29 cellular contexts compared by ENCODE assay signal in genomic region chr1:209624516-209625204, GRCh38. TPM values are rescaled to one million over a fixed set of nuclear protein-coding genes. Genes with fewer than 3 reads are reported as not detected.
DNase-seq lines count a peak whose midpoint lies in the region; FAIRE-seq and TF ChIP-seq lines count a peak whose summit lies in the region.
"Had no signal": no experiment of that assay in that cellular context is flagged by ENCODE, and none has a peak within 500 bp of the region (broad histone marks: within the 10 kb centered on the region; RNA-seq: fewer than 3 reads in every experiment).

No MANE protein-coding gene starts in this region.

- no peak for TF ChIP-seq CTCF in A673 (conservative IDR thresholded peaks at IDR 0.05; ENCODE audit: low read depth, low read length)
- no peak for TF ChIP-seq CTCF in HEK293 (tag by site-specific recombination; IDR thresholded peaks at IDR 0.05)
- TF ChIP-seq CTCF in astrocyte (IDR thresholded peaks at IDR 0.05; ENCODE audit: insufficient read depth, low read depth, low read length) = no peak
- no peak for TF ChIP-seq CTCF in neural progenitor cell (IDR thresholded peaks at IDR 0.05)
- TF ChIP-seq CTCF in RWPE1 (conservative IDR thresholded peaks at IDR 0.05; ENCODE audit: low read depth) = no peak

- peak overlapping the region; percentile 50 for H3K4me2 ChIP-seq in astrocyte (ENCODE audit: low read length)
- no peak overlapping the region for H3K4me2 ChIP-seq in neural progenitor cell

- H3K27ac ChIP-seq in A673 (ENCODE audit: low read depth, low read length, poor library complexity, severe bottlenecking) (peak overlapping the region; percentile 90), HEK293 (ENCODE audit: extremely low read depth, low read depth, low read length) (no peak overlapping the region), astrocyte (ENCODE audit: low read depth, low read length) (no peak overlapping the region), neural progenitor cell (no peak overlapping the region), RWPE1 (no peak overlapping the region)
- H3K27ac ChIP-seq: body of pancreas, HL-60 had no signal

- H3K36me3 ChIP-seq in A673 (ENCODE audit: insufficient read depth, low read length, poor library complexity, severe bottlenecking) = no peaks in the 10 kb centered on the region
- H3K36me3 ChIP-seq in HEK293 (ENCODE audit: control insufficient read depth in 2 of 2, insufficient read depth in 1 of 2, low read length in 2 of 2) = no peaks in the 10 kb centered on the region
- H3K36me3 ChIP-seq in astrocyte (ENCODE audit: insufficient read depth, low read length) = no peaks in the 10 kb centered on the region
- H3K36me3 ChIP-seq in neural progenitor cell = no peaks in the 10 kb centered on the region
- H3K36me3 ChIP-seq: gastroesophageal sphincter had no signal

- H3K9me3 Mint-ChIP-seq in astrocyte (ENCODE audit: unreplicated experiment) (no peaks in the 10 kb centered on the region), neural progenitor cell (no peaks in the 10 kb centered on the region)
- H3K9me3 Mint-ChIP-seq: activated T-cell treated with anti-CD3 and anti-CD28 coated beads, Interleukin-2, amount 50 U/mL, for 24 hours; memory B cell; stimulated activated naive B cell treated with anti-CD40 and anti-IgM and Interleukin-4, amounts not matched to agents 10 μg/mL and 1 μg/mL and 100 μg/mL, for 72 hours; type B pancreatic cell had no signal

- H2AFZ ChIP-seq in astrocyte (ENCODE audit: low read depth, low read length) (no peak overlapping the region), neural progenitor cell (replicated peaks) (no peak overlapping the region)

- intact Hi-C loops in A673 (cut with micrococcal nuclease; ENCODE audit: unreplicated experiment) = loop anchor here (1.0 to 5.0 kb wide), 2 partner anchors 69 to 283 kb away; no protein-coding TSS in a partner anchor

- H3K27me3 ChIP-seq in A673 (replicated peaks; ENCODE audit: insufficient read depth, low read depth, low read length, poor library complexity) (no peaks in the 10 kb centered on the region), astrocyte (ENCODE audit: insufficient read depth, low read length) (no peaks in the 10 kb centered on the region), neural progenitor cell (no peaks in the 10 kb centered on the region)
- H3K27me3 ChIP-seq: body of pancreas, gastroesophageal sphincter had no signal

- H3K27ac Mint-ChIP-seq in astrocyte (ENCODE audit: unreplicated experiment) (no peak overlapping the region), neural progenitor cell (peak overlapping the region; percentile 35)
- H3K27ac Mint-ChIP-seq: activated T-cell treated with anti-CD3 and anti-CD28 coated beads, Interleukin-2, amount 50 U/mL, for 24 hours; memory B cell; stimulated activated naive B cell treated with anti-CD40 and anti-IgM and Interleukin-4, amounts not matched to agents 10 μg/mL and 1 μg/mL and 100 μg/mL, for 72 hours; type B pancreatic cell had no signal

- H3K4me1 ChIP-seq in A673 (ENCODE audit: insufficient read depth, low read length, poor library complexity, severe bottlenecking) = peaks cover 79% of the 10 kb centered on the region
- H3K4me1 ChIP-seq in HEK293 (ENCODE audit: control insufficient read depth, insufficient read depth, low read length) = no peaks in the 10 kb centered on the region
- peaks cover 15% of the 10 kb centered on the region for H3K4me1 ChIP-seq in astrocyte (ENCODE audit: insufficient read depth, low read length)
- no peaks in the 10 kb centered on the region for H3K4me1 ChIP-seq in neural progenitor cell

- no peak for FAIRE-seq in astrocyte (lab: Jason Lieb, UNC)
- FAIRE-seq: small intestine had no signal

- CTCF ChIA-PET in A673 (lab: Charles Lee) = interaction anchor here (0.6 to 1.5 kb wide), 3 partner anchors 27 to 55 kb away, joined by 3 to 4 read pairs (median 3); no protein-coding TSS in a partner anchor
- CTCF ChIA-PET in HEK293 (lab: Yijun Ruan, JAX) = interaction anchor here (0.6 to 1.2 kb wide), 9 partner anchors 9 to 125 kb away, joined by 3 to 5 read pairs (median 3); no protein-coding TSS in a partner anchor
- CTCF ChIA-PET in RWPE1 (lab: Yijun Ruan, JAX) = no interaction called here

- H3K4me1 Mint-ChIP-seq in astrocyte (ENCODE audit: low read depth, unreplicated experiment) (peaks cover 31% of the 10 kb centered on the region), neural progenitor cell (peaks cover 43% of the 10 kb centered on the region)

- H3K9me3 ChIP-seq in A673 (ENCODE audit: low read depth, low read length, poor library complexity, severe bottlenecking) = no peaks in the 10 kb centered on the region
- no peaks in the 10 kb centered on the region for H3K9me3 ChIP-seq in HEK293 (ENCODE audit: control insufficient read depth, insufficient read depth, low read depth, low read length)
- no peaks in the 10 kb centered on the region for H3K9me3 ChIP-seq in astrocyte (ENCODE audit: insufficient read depth, low read depth, low read length)
- H3K9me3 ChIP-seq in neural progenitor cell (ENCODE audit: low read depth) = no peaks in the 10 kb centered on the region
- H3K9me3 ChIP-seq: body of pancreas, gastroesophageal sphincter had no signal

- H3K4me3 ChIP-seq in A673 (ENCODE audit: low read depth, low read length, poor library complexity, severe bottlenecking) = no peak overlapping the region
- no peak overlapping the region for H3K4me3 ChIP-seq in HEK293 (ENCODE audit: low read depth, low read length)
- no peak overlapping the region for H3K4me3 ChIP-seq in astrocyte (ENCODE audit: insufficient read depth, low read depth, low read length)
- no peak overlapping the region for H3K4me3 ChIP-seq in neural progenitor cell
- H3K4me3 ChIP-seq: body of pancreas, gastroesophageal sphincter had no signal

- H3K27me3 Mint-ChIP-seq in astrocyte (ENCODE audit: low read depth, unreplicated experiment) = peaks cover 32% of the 10 kb centered on the region
- H3K27me3 Mint-ChIP-seq in neural progenitor cell (ENCODE audit: insufficient read depth, low read depth) = peaks cover 10% of the 10 kb centered on the region
- H3K27me3 Mint-ChIP-seq: activated T-cell treated with anti-CD3 and anti-CD28 coated beads, Interleukin-2, amount 50 U/mL, for 24 hours had no signal

- no peaks in the 10 kb centered on the region for H3K79me2 ChIP-seq in astrocyte (ENCODE audit: insufficient read depth, low read length)
- no peaks in the 10 kb centered on the region for H3K79me2 ChIP-seq in neural progenitor cell (ENCODE audit: low read depth)

- POLR2A ChIA-PET in A673 (lab: Charles Lee; ENCODE audit: low non-redundant PET) (interaction anchor here (0.6 kb wide), 2 partner anchors 128 to 285 kb away, joined by 3 read pairs; no protein-coding TSS in a partner anchor), HEK293 (lab: Yijun Ruan, JAX) (no interaction called here), RWPE1 (lab: Yijun Ruan, JAX; ENCODE audit: low non-redundant PET) (no interaction called here)

- H3K9ac ChIP-seq in astrocyte (ENCODE audit: low read length) = no peak overlapping the region
- H3K9ac ChIP-seq in neural progenitor cell = no peak overlapping the region

- H3K36me3 Mint-ChIP-seq in astrocyte (ENCODE audit: low read depth, unreplicated experiment) (peaks cover 4% of the 10 kb centered on the region), neural progenitor cell (no peaks in the 10 kb centered on the region)
- H3K36me3 Mint-ChIP-seq: memory B cell; stimulated activated naive B cell treated with anti-CD40 and anti-IgM and Interleukin-4, amounts not matched to agents 10 μg/mL and 1 μg/mL and 100 μg/mL, for 72 hours; type B pancreatic cell had no signal

- no peaks in the 10 kb centered on the region for H3F3A ChIP-seq in neural progenitor cell (ENCODE audit: low read depth)

- BruUV-seq in A673 (replicated peaks; lab: Mats Ljungman, UMichigan) = no TSS peak

- DNase-seq in A673 (ENCODE audit: low spot score) (peak; percentile 89), astrocyte (ENCODE audit: low read depth) (no peak), neural progenitor cell (ENCODE audit: low spot score) (no peak), HPDE6-E6E7 (ENCODE audit: extremely low spot score) (no peak), RWPE1 (ENCODE audit: low spot score) (no peak), NCI-H2171 treated with DMSO at 0.1 percent for 48 hours (lab: John Stamatoyannopoulos, UW) (no peak), NCI-H748 treated with DMSO at 0.1 percent for 48 hours (lab: John Stamatoyannopoulos, UW) (no peak)
- DNase-seq: activated CD4-positive, CD25-positive, alpha-beta regulatory T cell; activated gamma-delta T cell; activated T-cell treated with anti-CD3 and anti-CD28 coated beads, Interleukin-2, amount 50 U/mL, for 24 hours; body of pancreas; DMS153; hippocampal formation; Karpas-422; left colon; NCI-H2107; NCI-H446; small intestine; stimulated activated naive B cell treated with anti-CD40 and anti-IgM and Interleukin-4, amounts not matched to agents 10 μg/mL and 1 μg/mL and 100 μg/mL, for 72 hours had no signal

- no peak overlapping the region for H3K4me3 Mint-ChIP-seq in astrocyte (ENCODE audit: unreplicated experiment)
- H3K4me3 Mint-ChIP-seq in neural progenitor cell = no peak overlapping the region
- H3K4me3 Mint-ChIP-seq: activated T-cell treated with anti-CD3 and anti-CD28 coated beads, Interleukin-2, amount 50 U/mL, for 24 hours; memory B cell; stimulated activated naive B cell treated with anti-CD40 and anti-IgM and Interleukin-4, amounts not matched to agents 10 μg/mL and 1 μg/mL and 100 μg/mL, for 72 hours; type B pancreatic cell had no signal

- no peaks in the 10 kb centered on the region for H4K20me1 ChIP-seq in astrocyte (ENCODE audit: insufficient read depth, low read length)
- H4K20me1 ChIP-seq in neural progenitor cell (ENCODE audit: low read depth) = no peaks in the 10 kb centered on the region

TF ChIP-seq in HEK293, 187 proteins besides CTCF, POLR2A, EP300 and RAD21 (continues in another document):
- no peak for TF ChIP-seq ZNF16 (tag by site-specific recombination; IDR thresholded peaks at IDR 0.05; ENCODE audit: low read depth)
- TF ChIP-seq ZNF449 (tag by site-specific recombination; IDR thresholded peaks at IDR 0.05) = no peak

RNA-seq across cellular contexts. Expression of gene LAMB3, which starts 27.6 kb away (rescaled TPM):
- 8.1 and 12.7 TPM in 2 replicates for total RNA-seq in A673 (2021)
- 4.2 and 6.1 TPM in 2 replicates for total RNA-seq in astrocyte
- 0.19 TPM in 1 of 2 replicates, not detected in the other for total RNA-seq in neural progenitor cell (ENCODE audit: low replicate concordance)

RNA-seq across cellular contexts. Expression of gene CAMK1G, which starts 41.1 kb away (rescaled TPM):
- total RNA-seq in A673 (2021) (18.6 and 21.2 TPM in 2 replicates), astrocyte (0.41 and 0.45 TPM in 2 replicates), neural progenitor cell (ENCODE audit: low replicate concordance) (3.6 and 4.3 TPM in 2 replicates)
- total RNA-seq: chondrocyte; H4; posterior vena cava; SK-MEL-5; T-helper 1 cell treated with Interleukin-12 subunit alpha and Interleukin-12 subunit beta and Interleukin-4 antibody, amounts not matched to agents 30 ng/mL and 1 ng/mL, for 36 hours had no signal

RNA-seq across cellular contexts. Expression of gene G0S2, which starts 50.6 kb away (rescaled TPM):
- total RNA-seq in A673 (2021) = 5.8 and 9.0 TPM in 2 replicates
- 5.9 and 15.1 TPM in 2 replicates for total RNA-seq in astrocyte
- 0.93 TPM in 1 of 2 replicates, not detected in the other for total RNA-seq in neural progenitor cell (ENCODE audit: low replicate concordance)
